1 cellular context compared by ENCODE assay signal in the genomic region with DNA sequence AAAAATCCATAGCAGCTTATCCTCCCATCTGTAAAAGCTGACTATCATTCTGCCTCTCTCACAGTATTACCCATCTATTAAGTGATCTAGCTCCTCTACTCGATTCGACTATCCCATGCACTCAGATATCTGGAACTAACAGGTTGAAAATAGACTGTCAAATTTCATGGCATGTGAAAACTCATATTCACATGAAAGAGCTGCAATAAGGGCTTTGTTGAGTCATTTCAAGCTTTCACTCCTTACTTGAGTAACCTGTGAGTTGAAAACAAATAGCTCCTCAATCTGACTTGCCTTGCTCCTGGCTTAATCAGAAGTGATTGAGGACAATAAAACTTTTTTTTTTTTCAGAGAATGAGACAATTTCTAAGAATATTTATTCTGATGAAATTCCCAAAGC.
TF ChIP-seq lines count a peak whose summit lies in the region.

No MANE protein-coding gene starts in this region.

TF ChIP-seq in SK-N-SH, 30 proteins besides CTCF, POLR2A, EP300 and RAD21 (continued from another document):
- no peak for TF ChIP-seq FOXJ3 (CRISPR knock-in tag; IDR thresholded peaks at IDR 0.05)
- no peak for TF ChIP-seq GATA2 (CRISPR knock-in tag; IDR thresholded peaks at IDR 0.05)
